Comparison of ENCODE assay signal across 8 cellular contexts in the genomic region with DNA sequence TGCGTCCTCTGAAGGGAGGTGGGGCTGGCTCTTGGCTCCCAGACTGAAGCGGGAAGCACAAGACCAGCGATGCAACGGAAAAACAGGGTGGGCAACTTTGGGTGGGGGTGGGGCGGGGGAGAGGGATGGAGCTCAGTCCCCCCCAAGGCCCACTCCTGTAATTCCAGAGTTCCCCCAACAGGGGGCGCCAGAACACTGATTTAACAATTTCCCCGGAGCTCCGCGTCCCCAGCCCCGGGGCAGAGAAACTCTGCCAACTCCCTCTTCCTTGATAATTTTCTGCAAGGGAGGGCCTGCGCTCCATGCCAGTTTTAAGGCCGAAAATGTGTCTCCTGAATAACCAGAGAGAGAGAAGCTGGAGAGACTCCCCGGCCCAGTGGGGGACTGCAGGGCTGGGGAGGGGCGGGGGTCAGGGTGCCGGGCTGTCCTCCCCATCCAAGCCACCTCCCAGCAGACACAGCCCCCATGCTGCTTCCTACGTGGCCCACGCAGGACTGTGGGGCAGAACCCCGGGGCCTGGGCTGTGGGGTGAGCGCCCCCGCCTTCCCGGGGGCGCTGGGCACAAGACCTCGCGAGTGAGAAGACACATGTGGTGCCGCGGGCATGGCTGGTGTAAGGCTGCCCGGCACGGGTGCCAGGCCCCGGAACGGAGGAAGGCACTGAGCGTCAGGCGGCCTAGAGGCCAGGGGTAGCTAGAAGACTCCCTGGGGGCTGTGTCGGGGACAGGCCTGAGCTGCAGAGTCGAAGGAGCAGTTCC. TPM values are rescaled to one million over a fixed set of nuclear protein-coding genes. Genes with fewer than 3 reads are reported as not detected.
DNase-seq lines count a peak whose midpoint lies in the region; ATAC-seq and TF ChIP-seq lines count a peak whose summit lies in the region.

No MANE protein-coding gene starts in this region.

- H3K36me3 ChIP-seq in BJ (ENCODE audit: control insufficient read depth, insufficient read depth, low read length) (no peaks in the 10 kb centered on the region), OCI-LY1 (ENCODE audit: insufficient read depth, low read length) (no peaks in the 10 kb centered on the region), testis (ENCODE audit: low read depth, missing control alignments) (no peaks in the 10 kb centered on the region)

- H3K4me3 ChIP-seq in BJ (ENCODE audit: low read depth, low read length) (no peak overlapping the region), OCI-LY1 (ENCODE audit: low read depth, low read length, poor library complexity, severe bottlenecking) (no peak overlapping the region), fibroblast of the aortic adventitia (ENCODE audit: low read depth, low read length) (no peak overlapping the region), testis (no peak overlapping the region)

- no peak overlapping the region for H2BK15ac ChIP-seq in H9 (ENCODE audit: low read depth, low read length)

- H3K79me1 ChIP-seq in H9 (ENCODE audit: insufficient read depth, low read depth, low read length, poor library complexity, severe bottlenecking), result no peaks in the 10 kb centered on the region

- no peak overlapping the region for H3K56ac ChIP-seq in H9 (ENCODE audit: insufficient read length, low read depth, low read length)

- no peaks in the 10 kb centered on the region for H3F3A ChIP-seq in OCI-LY1 (ENCODE audit: insufficient read depth, low read length)

- H3K27ac ChIP-seq in H9 (ENCODE audit: insufficient read length, low read depth, low read length), result no peak overlapping the region
- H3K27ac ChIP-seq in OCI-LY1 (ENCODE audit: low read depth, low read length, poor library complexity, severe bottlenecking), result no peak overlapping the region
- no peak overlapping the region for H3K27ac ChIP-seq in testis

- no peak overlapping the region for H2BK5ac ChIP-seq in H9 (ENCODE audit: insufficient read length, low read length)

- POLR2A ChIA-PET in BJ (lab: Charles Lee), result no interaction called here

- no peak overlapping the region for H3K23ac ChIP-seq in H9 (ENCODE audit: insufficient read length, low read depth, low read length)

- H3K27ac Mint-ChIP-seq in H9, result no peak overlapping the region

- WGBS in H9 (ENCODE audit: extremely low coverage, insufficient read length, low lambda C conversion rate), result no CpG with 5 or more reads among the region's 34 CpGs
- 44 to 49% methylated on average over 29 to 34 of the region's 34 CpGs for WGBS in testis, 2 donors

- intact Hi-C loops in testis (cut with DNase I; ENCODE audit: low total_unique reads), result loop anchor here (10.0 kb wide), 1 partner anchor 143 kb away; a partner anchor contains a TSS

- no peaks in the 10 kb centered on the region for H3K4me1 ChIP-seq in H9 (ENCODE audit: insufficient read depth, low read length)
- no peaks in the 10 kb centered on the region for H3K4me1 ChIP-seq in OCI-LY1 (ENCODE audit: insufficient read depth, low read length, severe bottlenecking)
- H3K4me1 ChIP-seq in testis, result peaks cover 3% of the 10 kb centered on the region

- H2AK5ac ChIP-seq in H9 (ENCODE audit: insufficient read length, low read length), result no peak overlapping the region

- no peak overlapping the region for H4K5ac ChIP-seq in H9 (ENCODE audit: insufficient read length, low read depth, low read length)

- H2BK12ac ChIP-seq in H9 (ENCODE audit: insufficient read length, low read depth, low read length), result no peak overlapping the region

- no peak for ATAC-seq in activated T-cell treated with anti-CD3 and anti-CD28 coated beads, Interleukin-2, amount 50 U/mL, for 4 hours
- ATAC-seq in GM21367 (IDR thresholded peaks at IDR 0.05; ENCODE audit: unreplicated experiment), result no peak

- no peaks in the 10 kb centered on the region; the same call in 1 of the 2 replicates for H3K27me3 Mint-ChIP-seq in H9 (ENCODE audit: low read depth)
- no peaks in the 10 kb centered on the region for H3K27me3 Mint-ChIP-seq in activated T-cell treated with anti-CD3 and anti-CD28 coated beads, Interleukin-2, amount 50 U/mL, for 4 hours (ENCODE audit: low read depth)

- H3K4me3 Mint-ChIP-seq in H9, result no peak overlapping the region
- no peak overlapping the region for H3K4me3 Mint-ChIP-seq in activated T-cell treated with anti-CD3 and anti-CD28 coated beads, Interleukin-2, amount 50 U/mL, for 4 hours

- peaks cover 0 to 3% of the 10 kb centered on the region in 2 experiments; a peak in 1 of 4 replicates for H3K4me1 Mint-ChIP-seq in H9
- peaks cover 5% of the 10 kb centered on the region for H3K4me1 Mint-ChIP-seq in activated T-cell treated with anti-CD3 and anti-CD28 coated beads, Interleukin-2, amount 50 U/mL, for 4 hours (ENCODE audit: low read depth)

- no peaks in the 10 kb centered on the region; a peak in 1 of 5 replicates for H3K9me3 Mint-ChIP-seq in H9
- no peaks in the 10 kb centered on the region for H3K9me3 Mint-ChIP-seq in activated T-cell treated with anti-CD3 and anti-CD28 coated beads, Interleukin-2, amount 50 U/mL, for 4 hours

- no peak overlapping the region for H3K4ac ChIP-seq in H9 (ENCODE audit: low read depth, low read length)

- H2BK20ac ChIP-seq in H9 (ENCODE audit: low read depth, low read length, poor library complexity, severe bottlenecking), result no peak overlapping the region

- no peaks in the 10 kb centered on the region for H3K9me2 ChIP-seq in OCI-LY1 (ENCODE audit: low read depth, low read length)

- H3K27me3 ChIP-seq in BJ (ENCODE audit: control insufficient read depth, insufficient read depth, low read length) (no peaks in the 10 kb centered on the region), H9 (ENCODE audit: insufficient read depth, low read length) (no peaks in the 10 kb centered on the region), OCI-LY1 (ENCODE audit: insufficient read depth, low read length) (no peaks in the 10 kb centered on the region), testis (no peaks in the 10 kb centered on the region)

- H3K23me2 ChIP-seq in H9 (ENCODE audit: insufficient read length, low read depth, low read length, poor library complexity, severe bottlenecking), result no peaks in the 10 kb centered on the region

- TF ChIP-seq POLR2A in testis (IDR thresholded peaks at IDR 0.05), result no peak

- no peak overlapping the region for H2BK120ac ChIP-seq in H9 (ENCODE audit: low read depth, low read length, poor library complexity, severe bottlenecking)

- no peak overlapping the region; the same call in 1 of the 2 replicates for H3K14ac ChIP-seq in H9 (ENCODE audit: insufficient read depth, low read length)

- no peak overlapping the region for H4K8ac ChIP-seq in H9 (replicated peaks; ENCODE audit: insufficient read length, low read depth, low read length)

- H3K9ac ChIP-seq in H9 (ENCODE audit: extremely low read depth, insufficient read length, low read length) (no peak overlapping the region), OCI-LY1 (ENCODE audit: low read length) (no peak overlapping the region)

- no peak overlapping the region for H3K18ac ChIP-seq in H9 (ENCODE audit: insufficient read length, low read depth, low read length)

- H3K36me3 Mint-ChIP-seq in H9 (ENCODE audit: insufficient read depth in 1 of 3, low read depth in 3 of 3), result peaks cover 3 to 21% (median 8%) of the 10 kb centered on the region in 3 experiments; a peak in 6 of 7 replicates
- H3K36me3 Mint-ChIP-seq in activated T-cell treated with anti-CD3 and anti-CD28 coated beads, Interleukin-2, amount 50 U/mL, for 4 hours (ENCODE audit: insufficient read depth), result peaks cover 21% of the 10 kb centered on the region

- H4K20me1 ChIP-seq in H9 (ENCODE audit: control insufficient read depth, insufficient read depth, insufficient read length) (no peaks in the 10 kb centered on the region), OCI-LY1 (ENCODE audit: insufficient read depth, low read length) (no peaks in the 10 kb centered on the region)

- TF ChIP-seq CTCF in BJ (IDR thresholded peaks at IDR 0.05; ENCODE audit: insufficient read depth, low read depth, low read length), result peak; percentile 74
- peak; percentile 98 for TF ChIP-seq CTCF in H9 (conservative IDR thresholded peaks at IDR 0.05)
- peak; percentile 71 for TF ChIP-seq CTCF in OCI-LY1 (IDR thresholded peaks at IDR 0.05; ENCODE audit: low read length)
- peak; percentile 71 for TF ChIP-seq CTCF in fibroblast of the aortic adventitia (IDR thresholded peaks at IDR 0.05; ENCODE audit: insufficient read depth, low read length)
- peak; percentile 60 to 99 (median 69) for TF ChIP-seq CTCF in testis (IDR thresholded peaks at IDR 0.05)

- H3K79me2 ChIP-seq in H9 (ENCODE audit: insufficient read depth, low read length) (no peaks in the 10 kb centered on the region), OCI-LY1 (ENCODE audit: insufficient read depth, low read length) (no peaks in the 10 kb centered on the region)

- DNase-seq in BJ (ENCODE audit: low read depth) (no peak), H9 (peak; percentile 70), fibroblast of the aortic adventitia (ENCODE audit: low read depth) (peak; percentile 66), occipital lobe (lab: John Stamatoyannopoulos, UW) (peak; percentile 46), testis (peak; percentile 79)
- DNase-seq in activated T-cell treated with anti-CD3 and anti-CD28 coated beads, Interleukin-2, amount 50 U/mL, for 4 hours, result peak; percentile 67

- H2AFZ ChIP-seq in H9 (ENCODE audit: low read length) (no peak overlapping the region), OCI-LY1 (ENCODE audit: low read length) (no peak overlapping the region)

- CTCF ChIA-PET in BJ (lab: Yijun Ruan, JAX), result interaction anchor here (0.7 to 4.6 kb wide), 40 partner anchors 8 to 410 kb away, joined by 3 to 65 read pairs (median 4); a partner anchor contains a TSS

- H3K9me3 ChIP-seq in H9 (ENCODE audit: control insufficient read depth, low read depth, low read length) (no peaks in the 10 kb centered on the region), OCI-LY1 (ENCODE audit: low read length) (no peaks in the 10 kb centered on the region), testis (no peaks in the 10 kb centered on the region)

- no peak overlapping the region for H3T11ph ChIP-seq in H9 (ENCODE audit: low read length)

- H3K4me2 ChIP-seq in H9 (ENCODE audit: insufficient read depth, insufficient read length, low read length), result no peak overlapping the region
- H3K4me2 ChIP-seq in OCI-LY1 (ENCODE audit: low read length), result no peak overlapping the region

- H4K91ac ChIP-seq in H9 (ENCODE audit: insufficient read length, low read depth, low read length), result no peak overlapping the region

RNA-seq across cellular contexts. Expression of a gene that starts 51.4 kb away (rescaled TPM):
- polyA plus RNA-seq in BJ (2011; rRNA removed) (0.05 and 0.10 TPM in 2 replicates), testis (ENCODE audit: insufficient read depth, low read depth, low replicate concordance) (32.3 TPM)
- polyA minus RNA-seq in BJ (2011; rRNA and poly(A)+ RNA removed), result 0.05 and 0.28 TPM in 2 replicates
- total RNA-seq in H9 (2021) (7.0 and 7.5 TPM in 2 replicates), fibroblast of the aortic adventitia (ENCODE audit: low replicate concordance) (under 0.01 TPM in 1 of 2 replicates, not detected in the other), occipital lobe (165 TPM), testis (10 to 100 TPM; 23.3 to 32.7 TPM)
- total RNA-seq in activated T-cell treated with anti-CD3 and anti-CD28 coated beads, Interleukin-2, amount 50 U/mL, for 4 hours, result 10 to 100 TPM; 24.2 to 36.3 (median 30.3) TPM
